In genomic region chr18:55404811-55405654, GRCh38 we compare ENCODE assay signal across 2 cellular contexts.
TF ChIP-seq lines count a peak whose summit lies in the region.

No MANE protein-coding gene starts in this region.

TF ChIP-seq in SK-N-SH, 30 proteins besides CTCF, POLR2A, EP300 and RAD21 (continued from another document):
- TF ChIP-seq REST (IDR thresholded peaks at IDR 0.05; ENCODE audit: low read depth, low read length) (no peak), RCOR1 (IDR thresholded peaks at IDR 0.05; ENCODE audit: low read length) (no peak), ELF1 (IDR thresholded peaks at IDR 0.05) (no peak), IRF3 (IDR thresholded peaks at IDR 0.05; ENCODE audit: low read depth, low read length) (no peak), RXRA (IDR thresholded peaks at IDR 0.05; ENCODE audit: borderline replicate concordance, low read depth) (no peak), FOXM1 (IDR thresholded peaks at IDR 0.05; ENCODE audit: low read depth) (no peak), RFX5 (IDR thresholded peaks at IDR 0.05; ENCODE audit: low read length) (no peak)

TF ChIP-seq in SK-N-SH treated with all-trans-retinoic acid at 6 μM for 48 hours, 23 proteins besides CTCF, POLR2A, EP300 and RAD21 (continued from another document):
- no peak for TF ChIP-seq PATZ1 (CRISPR knock-in tag; IDR thresholded peaks at IDR 0.05; ENCODE audit: borderline replicate concordance)
- no peak for TF ChIP-seq GLIS3 (CRISPR knock-in tag; IDR thresholded peaks at IDR 0.05)
- TF ChIP-seq CREB5 (CRISPR knock-in tag; IDR thresholded peaks at IDR 0.05; ENCODE audit: low read depth): no peak
- no peak for TF ChIP-seq OSR1 (CRISPR knock-in tag; IDR thresholded peaks at IDR 0.05)
- no peak for TF ChIP-seq ZC3H10 (CRISPR knock-in tag; IDR thresholded peaks at IDR 0.05)
- TF ChIP-seq PPARA (CRISPR knock-in tag; IDR thresholded peaks at IDR 0.05; ENCODE audit: borderline replicate concordance): no peak
- TF ChIP-seq ZNF8 (CRISPR knock-in tag; IDR thresholded peaks at IDR 0.05): no peak
- no peak for TF ChIP-seq ZFP30 (CRISPR knock-in tag; IDR thresholded peaks at IDR 0.05)
